In genomic region chr6:70673601-70674000, GRCh38 we compare ENCODE assay signal across 13 cellular contexts. TPM values are rescaled to one million over a fixed set of nuclear protein-coding genes. Genes with fewer than 3 reads are reported as not detected.
A peak's percentile ranks its signal among the peaks of the same experiment; 100 is the strongest.
DNase-seq lines count a peak whose midpoint lies in the region; ATAC-seq and TF ChIP-seq lines count a peak whose summit lies in the region.
"Had no signal": no experiment of that assay in that cellular context is flagged by ENCODE, and none has a peak within 500 bp of the region (broad histone marks: within the 10 kb centered on the region; RNA-seq: fewer than 3 reads in every experiment).

No MANE protein-coding gene starts in this region.

- peaks cover 82% of the 10 kb centered on the region for H3K79me2 ChIP-seq in mammary epithelial cell (ENCODE audit: insufficient read depth, low read length)

- peaks cover 7% of the 10 kb centered on the region for H3K4me1 ChIP-seq in mammary epithelial cell (ENCODE audit: insufficient read depth, low read length)
- H3K4me1 ChIP-seq: prostate gland had no signal

- no peak overlapping the region for H3K27ac Mint-ChIP-seq in MCF 10A (ENCODE audit: low read depth, unreplicated experiment)
- peak overlapping the region; percentile 15 for H3K27ac Mint-ChIP-seq in T-helper 2 cell treated with Interferon-gamma antibody and Interleukin-4, amounts not matched to agents 5 μg/mL and 100 μg/mL, for 36 hours

- H3K4me3 ChIP-seq in mammary epithelial cell (replicated peaks in 1 of 3; ENCODE audit: insufficient read depth in 1 of 3, low read depth in 2 of 3, low read length in 3 of 3) = no peak overlapping the region
- H3K4me3 ChIP-seq in H7 (ENCODE audit: insufficient read depth, low read depth, low read length) = no peak overlapping the region
- H3K4me3 ChIP-seq: BLaER1, prostate gland had no signal

- 95% methylated on average over 1 of the region's 1 CpG for WGBS in mammary epithelial cell (ENCODE audit: low coverage, missing lambda C conversion rate)

- no peak for TF ChIP-seq CTCF in mammary epithelial cell (conservative IDR thresholded peaks at IDR 0.05 in 1 of 2, IDR thresholded peaks at IDR 0.05 in 1 of 2; ENCODE audit: extremely low read depth in 1 of 2, insufficient read depth in 1 of 2, low read depth in 1 of 2, low read length in 2 of 2)
- no peak for TF ChIP-seq CTCF in MCF 10A (IDR thresholded peaks at IDR 0.05; ENCODE audit: unreplicated experiment)

- in situ Hi-C loops in mammary epithelial cell (cut with MboI; ENCODE audit: low sequenced_read_pairs in 2 of 2) = no loop called here

- dilution Hi-C loops in mammary epithelial cell (cut with HindIII; ENCODE audit: low sequenced_read_pairs) = no loop called here

- POLR2A ChIA-PET in MCF 10A (lab: Yijun Ruan, JAX) = interaction anchor here (0.7 kb wide), 1 partner anchor 127 kb away, joined by 3 read pairs; no protein-coding TSS in a partner anchor

- H3K36me3 ChIP-seq in mammary epithelial cell (ENCODE audit: insufficient read depth, low read length) (no peaks in the 10 kb centered on the region), H7 (replicated peaks; ENCODE audit: control insufficient read depth, insufficient read depth, low read length) (no peaks in the 10 kb centered on the region)
- H3K36me3 ChIP-seq: prostate gland had no signal

- BruUV-seq in mammary epithelial cell (replicated peaks; lab: Mats Ljungman, UMichigan) = no TSS peak
- BruUV-seq in MCF 10A (replicated peaks; lab: Mats Ljungman, UMichigan) = no TSS peak

- no peak overlapping the region for H3K27ac ChIP-seq in mammary epithelial cell (ENCODE audit: insufficient read depth, low read depth, low read length)
- H3K27ac ChIP-seq: BLaER1, prostate gland had no signal

- no peaks in the 10 kb centered on the region for H3K9me3 Mint-ChIP-seq in MCF 10A (ENCODE audit: unreplicated experiment)
- H3K9me3 Mint-ChIP-seq in T-helper 2 cell treated with Interferon-gamma antibody and Interleukin-4, amounts not matched to agents 5 μg/mL and 100 μg/mL, for 36 hours = no peaks in the 10 kb centered on the region

- no peaks in the 10 kb centered on the region for H4K20me1 ChIP-seq in mammary epithelial cell (ENCODE audit: insufficient read depth, low read length)

- CTCF ChIA-PET in mammary epithelial cell (lab: Charles Lee; ENCODE audit: low non-redundant PET) = no interaction called here
- CTCF ChIA-PET in MCF 10A (lab: Yijun Ruan, JAX) = interaction anchor here (1.1 to 3.3 kb wide), 3 partner anchors 11 to 153 kb away, joined by 3 to 13 read pairs (median 10); no protein-coding TSS in a partner anchor

- H3K9ac ChIP-seq in mammary epithelial cell (ENCODE audit: insufficient read depth, low read length) = no peak overlapping the region
- H3K9ac ChIP-seq: BLaER1 had no signal

- H3K4me1 Mint-ChIP-seq in MCF 10A (ENCODE audit: insufficient read depth, unreplicated experiment) = peaks cover 37% of the 10 kb centered on the region
- H3K4me1 Mint-ChIP-seq in T-helper 2 cell treated with Interferon-gamma antibody and Interleukin-4, amounts not matched to agents 5 μg/mL and 100 μg/mL, for 36 hours (ENCODE audit: low read depth) = peaks cover 56% of the 10 kb centered on the region

- no peak overlapping the region for H2AFZ ChIP-seq in mammary epithelial cell (ENCODE audit: low read depth, low read length)

- H3K27me3 ChIP-seq in mammary epithelial cell (ENCODE audit: insufficient read depth, low read length) (no peaks in the 10 kb centered on the region), H7 (ENCODE audit: control insufficient read depth, insufficient read depth, low read length) (no peaks in the 10 kb centered on the region)
- H3K27me3 ChIP-seq: BLaER1 had no signal

- no peak overlapping the region for H3K4me3 Mint-ChIP-seq in MCF 10A (ENCODE audit: unreplicated experiment)
- no peak overlapping the region for H3K4me3 Mint-ChIP-seq in T-helper 2 cell treated with Interferon-gamma antibody and Interleukin-4, amounts not matched to agents 5 μg/mL and 100 μg/mL, for 36 hours

- DNase-seq in mammary epithelial cell (peak; percentile 26), MCF 10A (ENCODE audit: unreplicated experiment) (no peak), fibroblast of gingiva (ENCODE audit: low read depth) (peak; percentile 12), NCI-H1092 (lab: John Stamatoyannopoulos, UW) (no peak), H7 (no peak)
- no peak for DNase-seq in T-helper 2 cell treated with Interferon-gamma antibody and Interleukin-4, amounts not matched to agents 5 μg/mL and 100 μg/mL, for 36 hours (ENCODE audit: low spot score)
- DNase-seq in stimulated activated naive CD8-positive, alpha-beta T cell treated with anti-CD3 and anti-CD28 coated beads, Interleukin-15, Interleukin-2, amounts not matched to agents 100 U/mL and 50 U/mL, for 24 hours = no peak
- DNase-seq: MV-4-11, NCI-H69 had no signal

- H3K9me3 ChIP-seq in mammary epithelial cell (replicated peaks; ENCODE audit: insufficient read depth, low read length) = no peaks in the 10 kb centered on the region
- H3K9me3 ChIP-seq: BLaER1, prostate gland had no signal

- peak; percentile 79 for ATAC-seq in stimulated activated naive CD8-positive, alpha-beta T cell treated with anti-CD3 and anti-CD28 coated beads, Interleukin-15, Interleukin-2, amounts not matched to agents 100 U/mL and 50 U/mL, for 24 hours
- no peak for ATAC-seq in HG03565 (IDR thresholded peaks at IDR 0.05; ENCODE audit: unreplicated experiment)
- ATAC-seq: HCT116 had no signal

- no peaks in the 10 kb centered on the region for H3K27me3 Mint-ChIP-seq in MCF 10A (ENCODE audit: insufficient read depth, unreplicated experiment)
- no peaks in the 10 kb centered on the region for H3K27me3 Mint-ChIP-seq in T-helper 2 cell treated with Interferon-gamma antibody and Interleukin-4, amounts not matched to agents 5 μg/mL and 100 μg/mL, for 36 hours (ENCODE audit: low read depth)

- intact Hi-C loops in mammary epithelial cell (cut with micrococcal nuclease) (no loop called here), MCF 10A (cut with micrococcal nuclease) (no loop called here)

- no peaks in the 10 kb centered on the region for H3K36me3 Mint-ChIP-seq in MCF 10A (ENCODE audit: insufficient read depth, unreplicated experiment)
- H3K36me3 Mint-ChIP-seq in T-helper 2 cell treated with Interferon-gamma antibody and Interleukin-4, amounts not matched to agents 5 μg/mL and 100 μg/mL, for 36 hours (ENCODE audit: low read depth) = peaks cover 26% of the 10 kb centered on the region

- H3K4me2 ChIP-seq in mammary epithelial cell (ENCODE audit: insufficient read depth, low read depth, low read length) = no peak overlapping the region
- H3K4me2 ChIP-seq: BLaER1 had no signal

RNA-seq across cellular contexts. Expression of gene SMAP1, which starts 5.9 kb away (rescaled TPM):
- total RNA-seq in mammary epithelial cell (10 to 100 TPM; 20.2 to 22.1 TPM), MCF 10A (2022) (26.5 and 28.2 TPM in 2 replicates)
- 15.8 TPM for polyA plus RNA-seq in mammary epithelial cell
- polyA minus RNA-seq in mammary epithelial cell = 39.8 TPM
- 25.5 and 39.5 TPM in 2 replicates for total RNA-seq in H7 (2014; rRNA removed; shearing (Covaris generic))

Comparison
In these comparisons a context has a peak if more than half of its experiments do, and no peak if none do; other contexts are left out.
1. DNase-seq: peak in mammary epithelial cell (single experiment) and fibroblast of gingiva (single experiment); none in MCF 10A (single experiment), T-helper 2 cell treated with Interferon-gamma antibody and Interleukin-4, amounts not matched to agents 5 μg/mL and 100 μg/mL, for 36 hours (single experiment), stimulated activated naive CD8-positive, alpha-beta T cell treated with anti-CD3 and anti-CD28 coated beads, Interleukin-15, Interleukin-2, amounts not matched to agents 100 U/mL and 50 U/mL, for 24 hours (single experiment), NCI-H1092 (single experiment) and H7 (single experiment).